ENCODE assay signal across 11 cellular contexts in genomic region chr5:139764250-139764791, GRCh38. TPM values are rescaled to one million over a fixed set of nuclear protein-coding genes. Genes with fewer than 3 reads are reported as not detected.
A peak's percentile ranks its signal among the peaks of the same experiment; 100 is the strongest.
DNase-seq lines count a peak whose midpoint lies in the region; ATAC-seq, FAIRE-seq and TF ChIP-seq lines count a peak whose summit lies in the region.
"Had no signal": no experiment of that assay in that cellular context is flagged by ENCODE, and none has a peak within 500 bp of the region (broad histone marks: within the 10 kb centered on the region; RNA-seq: fewer than 3 reads in every experiment).

No MANE protein-coding gene starts in this region.

- no peaks in the 10 kb centered on the region for H3K9me3 ChIP-seq in CD8-positive, alpha-beta T cell (ENCODE audit: low read length)
- no peaks in the 10 kb centered on the region for H3K9me3 ChIP-seq in HUES64 (ENCODE audit: insufficient read depth, low read depth, low read length)
- H3K9me3 ChIP-seq in GM12878 (replicated peaks; ENCODE audit: control insufficient read depth, insufficient read depth, low read length) = no peaks in the 10 kb centered on the region
- no peaks in the 10 kb centered on the region for H3K9me3 ChIP-seq in ascending aorta

- RAD21 ChIA-PET in GM12878 (lab: Charles Lee; ENCODE audit: unreplicated experiment) = interaction anchor here (1.4 to 3.4 kb wide), 9 partner anchors 16 to 130 kb away, joined by 3 to 30 read pairs (median 6); no protein-coding TSS in a partner anchor

- H3K27me3 Mint-ChIP-seq in CD8-positive, alpha-beta T cell (ENCODE audit: low read depth) = peaks cover 24% of the 10 kb centered on the region
- H3K27me3 Mint-ChIP-seq in activated naive CD4-positive, alpha-beta T cell treated with anti-CD3 and anti-CD28 coated beads for 36 hours (ENCODE audit: low read depth) = peaks cover 26% of the 10 kb centered on the region

- H3K4ac ChIP-seq in mesendoderm (ENCODE audit: low read depth, low read length) = no peak overlapping the region

- peak in 5 of 7 experiments; percentile 5 to 62 (median 33) for DNase-seq in CD8-positive, alpha-beta T cell
- DNase-seq in GM12878 (ENCODE audit: low read depth, low spot score) (no peak), mesendoderm (peak; percentile 70), ascending aorta (ENCODE audit: low spot score in 2 of 2) (no peak), NOMO-1 treated with DMSO at 0.1 percent for 48 hours (lab: John Stamatoyannopoulos, UW; ENCODE audit: unreplicated experiment) (no peak)
- DNase-seq in activated naive CD4-positive, alpha-beta T cell treated with anti-CD3 and anti-CD28 coated beads for 36 hours = no peak
- DNase-seq: GF-D8, kidney had no signal

- no peak for TF ChIP-seq POLR2A in GM12878 (IDR thresholded peaks at IDR 0.05; ENCODE audit: low read depth, low read length)

- no peak overlapping the region for H3K9ac ChIP-seq in HUES64 (ENCODE audit: low read depth, low read length)
- no peak overlapping the region for H3K9ac ChIP-seq in GM12878 (ENCODE audit: control insufficient read depth, insufficient read depth, low read length)
- H3K9ac ChIP-seq in mesendoderm (ENCODE audit: low read length) = peak overlapping the region; percentile 9

- H2AK5ac ChIP-seq in mesendoderm (ENCODE audit: low read length) = no peak overlapping the region

- 7% methylated on average over 40 of the region's 40 CpGs for WGBS in HUES64
- WGBS in GM12878 (ENCODE audit: insufficient coverage, insufficient replicate concordance, low lambda C conversion rate, missing lambda C conversion rate) = 6% methylated on average over 38 of the region's 40 CpGs
- no CpG with 5 or more reads among the region's 40 CpGs for WGBS in mesendoderm (ENCODE audit: extremely low coverage, insufficient coverage, low lambda C conversion rate)

- H3K4me3 ChIP-seq in CD8-positive, alpha-beta T cell (ENCODE audit: low read depth, low read length) = no peak overlapping the region
- peak overlapping the region; percentile 22; the same call in 1 of the 2 replicates for H3K4me3 ChIP-seq in HUES64 (ENCODE audit: low read length)
- H3K4me3 ChIP-seq in GM12878 = no peak overlapping the region
- H3K4me3 ChIP-seq in mesendoderm (ENCODE audit: low read length) = no peak overlapping the region
- no peak overlapping the region for H3K4me3 ChIP-seq in ascending aorta

- H2BK120ac ChIP-seq in mesendoderm (ENCODE audit: low read depth, low read length) = no peak overlapping the region

- no peak overlapping the region for H2AFZ ChIP-seq in GM12878 (ENCODE audit: control insufficient read depth, low read depth, low read length)

- no peaks in the 10 kb centered on the region for H3K79me1 ChIP-seq in mesendoderm (ENCODE audit: low read length)

- SMC1A ChIA-PET in GM12878 (lab: Charles Lee; ENCODE audit: uncharacterized antibody, unreplicated experiment) = interaction anchor here (0.8 to 8.7 kb wide), 6 partner anchors 8 to 132 kb away, joined by 3 to 166 read pairs (median 4); no protein-coding TSS in a partner anchor

- no peak for TF ChIP-seq EP300 in GM12878 (IDR thresholded peaks at IDR 0.05; ENCODE audit: borderline replicate concordance in 1 of 2, control insufficient read depth in 1 of 2, low read depth in 2 of 2, low read length in 2 of 2)

- in situ Hi-C loops in GM12878 (cut with MboI) = loop anchor here (5.0 kb wide), 1 partner anchor 132 kb away; no protein-coding TSS in a partner anchor

- no peak overlapping the region for H2BK15ac ChIP-seq in mesendoderm (replicated peaks; ENCODE audit: low read depth)

- H3K18ac ChIP-seq in mesendoderm (ENCODE audit: low read length) = no peak overlapping the region

- H3K36me3 ChIP-seq in CD8-positive, alpha-beta T cell (ENCODE audit: insufficient read depth, low read length) = no peaks in the 10 kb centered on the region
- H3K36me3 ChIP-seq in HUES64 (ENCODE audit: insufficient read depth, low read length) (no peaks in the 10 kb centered on the region), GM12878 (ENCODE audit: control insufficient read depth in 2 of 2, insufficient read depth in 2 of 2, low read length in 1 of 2) (no peaks in the 10 kb centered on the region), mesendoderm (ENCODE audit: control insufficient read depth, insufficient read depth, low read length) (no peaks in the 10 kb centered on the region), ascending aorta (no peaks in the 10 kb centered on the region)

- H2BK5ac ChIP-seq in mesendoderm (ENCODE audit: low read length) = no peak overlapping the region

- TF ChIP-seq CTCF in CD8-positive, alpha-beta T cell (IDR thresholded peaks at IDR 0.05) = no peak
- no peak for TF ChIP-seq CTCF in GM12878 (IDR thresholded peaks at IDR 0.05 in 2 of 3, conservative IDR thresholded peaks at IDR 0.05 in 1 of 3; ENCODE audit: control insufficient read depth in 2 of 3, extremely low read depth in 1 of 3, insufficient read depth in 1 of 3, low read depth in 3 of 3, low read length in 3 of 3)
- TF ChIP-seq CTCF in ascending aorta (IDR thresholded peaks at IDR 0.05) = no peak

- H4K20me1 ChIP-seq in GM12878 (ENCODE audit: control insufficient read depth, insufficient read depth) = no peaks in the 10 kb centered on the region; the same call in 1 of the 2 replicates

- H3K36me3 Mint-ChIP-seq in CD8-positive, alpha-beta T cell = no peaks in the 10 kb centered on the region
- H3K36me3 Mint-ChIP-seq in activated naive CD4-positive, alpha-beta T cell treated with anti-CD3 and anti-CD28 coated beads for 36 hours (ENCODE audit: low read depth) = no peaks in the 10 kb centered on the region

- H3K4me1 ChIP-seq in CD8-positive, alpha-beta T cell (ENCODE audit: insufficient read depth, low read length) = peaks cover 20% of the 10 kb centered on the region
- H3K4me1 ChIP-seq in HUES64 (ENCODE audit: insufficient read depth, low read length) (peaks cover 19% of the 10 kb centered on the region), GM12878 (ENCODE audit: control insufficient read depth, insufficient read depth, low read length) (no peaks in the 10 kb centered on the region), mesendoderm (ENCODE audit: control insufficient read depth, low read depth, low read length) (peaks cover 7% of the 10 kb centered on the region), ascending aorta (peaks cover 0 to 7% of the 10 kb centered on the region in 2 donors)

- no peaks in the 10 kb centered on the region for H3K9me3 Mint-ChIP-seq in CD8-positive, alpha-beta T cell
- no peaks in the 10 kb centered on the region for H3K9me3 Mint-ChIP-seq in activated naive CD4-positive, alpha-beta T cell treated with anti-CD3 and anti-CD28 coated beads for 36 hours

- no peak for FAIRE-seq in GM12878 (lab: Jason Lieb, UNC)
- FAIRE-seq: kidney had no signal

- H3K23ac ChIP-seq in mesendoderm (ENCODE audit: low read length) = no peak overlapping the region

- no peak overlapping the region for H3K27ac Mint-ChIP-seq in CD8-positive, alpha-beta T cell
- no peak overlapping the region for H3K27ac Mint-ChIP-seq in activated naive CD4-positive, alpha-beta T cell treated with anti-CD3 and anti-CD28 coated beads for 36 hours

- H3K27ac ChIP-seq in CD8-positive, alpha-beta T cell (ENCODE audit: low read depth, low read length) = no peak overlapping the region
- H3K27ac ChIP-seq in HUES64 (ENCODE audit: low read depth, low read length) (no peak overlapping the region), GM12878 (ENCODE audit: control insufficient read depth, insufficient read depth) (no peak overlapping the region), mesendoderm (ENCODE audit: low read depth, low read length) (no peak overlapping the region), ascending aorta (no peak overlapping the region)

- no TSS peak for BruUV-seq in GM12878 (replicated peaks; lab: Mats Ljungman, UMichigan)

- peaks cover 16% of the 10 kb centered on the region for H3K4me1 Mint-ChIP-seq in CD8-positive, alpha-beta T cell (ENCODE audit: low read depth)
- H3K4me1 Mint-ChIP-seq in activated naive CD4-positive, alpha-beta T cell treated with anti-CD3 and anti-CD28 coated beads for 36 hours (ENCODE audit: low read depth) = peaks cover 8% of the 10 kb centered on the region

- H3K56ac ChIP-seq in mesendoderm (ENCODE audit: low read length) = peak overlapping the region; percentile 87

- no peak overlapping the region for H4K8ac ChIP-seq in mesendoderm (ENCODE audit: low read depth, low read length)

- H3K4me2 ChIP-seq in GM12878 (ENCODE audit: control insufficient read depth, insufficient read depth) = 0 out of 2 replicates have a peak overlapping the region, but pooled peaks have one; percentile 3
- no peak overlapping the region for H3K4me2 ChIP-seq in mesendoderm (ENCODE audit: low read length)

- no peak for ATAC-seq in CD8-positive, alpha-beta T cell
- ATAC-seq in GM12878 = no peak
- ATAC-seq in GM18873 (IDR thresholded peaks at IDR 0.05; ENCODE audit: low FRiP score, unreplicated experiment) = no peak

- TF ChIP-seq RAD21 in GM12878 (IDR thresholded peaks at IDR 0.05; ENCODE audit: insufficient read depth, low read depth, low read length) = no peak

- POLR2A ChIA-PET in CD8-positive, alpha-beta T cell (lab: Charles Lee) = interaction anchor here (1.1 to 1.9 kb wide), 2 partner anchors 128 to 131 kb away, joined by 3 to 11 read pairs; no protein-coding TSS in a partner anchor
- POLR2A ChIA-PET in GM12878 (lab: Charles Lee) = no interaction called here

- no peak overlapping the region for H4K5ac ChIP-seq in mesendoderm (ENCODE audit: low read length)

- H3K4me3 Mint-ChIP-seq in CD8-positive, alpha-beta T cell = no peak overlapping the region
- no peak overlapping the region for H3K4me3 Mint-ChIP-seq in activated naive CD4-positive, alpha-beta T cell treated with anti-CD3 and anti-CD28 coated beads for 36 hours

- CTCF ChIA-PET in CD8-positive, alpha-beta T cell (lab: Charles Lee) = interaction anchor here (0.6 to 3.4 kb wide), 10 partner anchors 11 to 342 kb away, joined by 3 to 28 read pairs (median 5); no protein-coding TSS in a partner anchor
- CTCF ChIA-PET in GM12878 (lab: Yijun Ruan, JAX) = interaction anchor here (0.9 to 10.1 kb wide), 10 partner anchors 11 to 239 kb away, joined by 3 to 291 read pairs (median 4); no protein-coding TSS in a partner anchor
- CTCF ChIA-PET in activated naive CD4-positive, alpha-beta T cell treated with anti-CD3 and anti-CD28 coated beads for 36 hours (lab: Charles Lee) = interaction anchor here (0.5 to 1.5 kb wide), 6 partner anchors 11 to 345 kb away, joined by 3 to 5 read pairs (median 4); no protein-coding TSS in a partner anchor

- intact Hi-C loops in CD8-positive, alpha-beta T cell (cut with DNase I, micrococcal nuclease) = loop anchor here (2.0 to 5.0 kb wide), 3 partner anchors 52 to 342 kb away; no protein-coding TSS in a partner anchor
- intact Hi-C loops in GM12878 (cut with micrococcal nuclease; ENCODE audit: unreplicated experiment) (loop anchor here (2.0 kb wide), 1 partner anchor 74 kb away; no protein-coding TSS in a partner anchor), ascending aorta (cut with DNase I) (loop anchor here (2.0 to 10.0 kb wide), 2 partner anchors 74 to 340 kb away; no protein-coding TSS in a partner anchor)
- intact Hi-C loops in activated naive CD4-positive, alpha-beta T cell treated with anti-CD3 and anti-CD28 coated beads for 36 hours (cut with micrococcal nuclease) = loop anchor here (2.0 kb wide), 1 partner anchor 54 kb away; no protein-coding TSS in a partner anchor

- H3K79me2 ChIP-seq in GM12878 (ENCODE audit: control insufficient read depth, insufficient read depth, low read length) (no peaks in the 10 kb centered on the region), mesendoderm (ENCODE audit: control insufficient read depth, insufficient read depth, low read length) (no peaks in the 10 kb centered on the region)

- H3K27me3 ChIP-seq in CD8-positive, alpha-beta T cell (ENCODE audit: insufficient read depth, low read length) = peaks cover 5% of the 10 kb centered on the region
- peaks cover 32% of the 10 kb centered on the region for H3K27me3 ChIP-seq in HUES64 (ENCODE audit: insufficient read depth, low read length)
- H3K27me3 ChIP-seq in GM12878 (replicated peaks in 1 of 2; ENCODE audit: control insufficient read depth in 2 of 2, insufficient read depth in 2 of 2, low read length in 1 of 2) = peaks cover 11 to 14% of the 10 kb centered on the region in 2 experiments
- no peaks in the 10 kb centered on the region for H3K27me3 ChIP-seq in mesendoderm (ENCODE audit: insufficient read depth, low read length, poor library complexity)
- H3K27me3 ChIP-seq in ascending aorta = peaks cover 8% of the 10 kb centered on the region

RNA-seq across cellular contexts. Expression of gene PSD2, which starts 31.3 kb away (rescaled TPM):
- under 1 TPM; 0.17 to 0.30 TPM for total RNA-seq in CD8-positive, alpha-beta T cell
- polyA plus RNA-seq in HUES64 (2013, experiment 1 of 2) = 0.05 TPM
- polyA plus RNA-seq in HUES64 (2013, experiment 2 of 2) = 0.32 TPM
- 0.12 and 0.23 TPM in 2 replicates for total RNA-seq in GM12878 (2013; cell fraction: nucleolus; rRNA removed)
- total RNA-seq in GM12878 (2014; rRNA removed) = 0.11 TPM in 1 of 2 replicates, not detected in the other
- total RNA-seq in GM12878 (2014; rRNA removed; fragmentation: Illumina TruSeq; extraction: Trizol) = not detected in 2 replicates
- total RNA-seq in GM12878 (2021) = not detected in 2 replicates
- 0.05 TPM for polyA plus RNA-seq in GM12878 (2011; ENCODE audit: low read depth)
- polyA plus RNA-seq in GM12878 (2011; rRNA removed) = 0.04 and 0.07 TPM in 2 replicates
- 0.04 and 0.07 TPM in 2 replicates for polyA plus RNA-seq in GM12878 (2011; cell fraction: cytosol; rRNA removed)
- polyA plus RNA-seq in GM12878 (2011; cell fraction: nucleus; rRNA removed) = 0.28 and 0.40 TPM in 2 replicates
- polyA plus RNA-seq in GM12878 (2012) = 0.04 and 0.15 TPM in 2 replicates
- polyA plus RNA-seq in GM12878 (2014; fragmentation: Illumina TruSeq; extraction: Trizol) = 0.03 and 0.05 TPM in 2 replicates
- polyA plus RNA-seq in GM12878 (2014; fragmentation: Nextera tagmentation; extraction: Ambion mirVana) = under 1 TPM in 1 of 2 experiments, not detected in 1; 0.02 TPM
- polyA plus RNA-seq in GM12878 (2014; rRNA removed) = 0.03 TPM in 1 of 2 replicates, not detected in the other
- polyA plus RNA-seq in GM12878 (2016; fragmentation: Nextera tagmentation; extraction: Ambion mirVana) = under 1 TPM in 1 of 2 experiments, not detected in 1; 0.14 TPM
- 0.10 TPM in 1 of 2 replicates, not detected in the other for polyA minus RNA-seq in GM12878 (2011; rRNA and poly(A)+ RNA removed)
- not detected in 2 replicates for polyA minus RNA-seq in GM12878 (2011; cell fraction: cytosol; rRNA and poly(A)+ RNA removed)
- not detected in 2 replicates for polyA minus RNA-seq in GM12878 (2011; cell fraction: nucleus; rRNA and poly(A)+ RNA removed)
- polyA plus RNA-seq in mesendoderm (2013, experiment 1 of 2) = 0.04 TPM
- polyA plus RNA-seq in mesendoderm (2013, experiment 2 of 2) = 0.03 TPM
- total RNA-seq in activated naive CD4-positive, alpha-beta T cell treated with anti-CD3 and anti-CD28 coated beads for 36 hours = not detected
- not detected for total RNA-seq in ascending aorta
- total RNA-seq: MCF 10A had no signal

Comparison
In these comparisons a context has a peak if more than half of its experiments do, and no peak if none do; other contexts are left out.
1. DNase-seq: peak in CD8-positive, alpha-beta T cell (5 of 7) and mesendoderm (single experiment); none in GM12878 (single experiment), activated naive CD4-positive, alpha-beta T cell treated with anti-CD3 and anti-CD28 coated beads for 36 hours (single experiment), ascending aorta (0 of 2) and NOMO-1 treated with DMSO at 0.1 percent for 48 hours (single experiment).